Comparison of ENCODE assay signal across 8 cellular contexts in the genomic region with DNA sequence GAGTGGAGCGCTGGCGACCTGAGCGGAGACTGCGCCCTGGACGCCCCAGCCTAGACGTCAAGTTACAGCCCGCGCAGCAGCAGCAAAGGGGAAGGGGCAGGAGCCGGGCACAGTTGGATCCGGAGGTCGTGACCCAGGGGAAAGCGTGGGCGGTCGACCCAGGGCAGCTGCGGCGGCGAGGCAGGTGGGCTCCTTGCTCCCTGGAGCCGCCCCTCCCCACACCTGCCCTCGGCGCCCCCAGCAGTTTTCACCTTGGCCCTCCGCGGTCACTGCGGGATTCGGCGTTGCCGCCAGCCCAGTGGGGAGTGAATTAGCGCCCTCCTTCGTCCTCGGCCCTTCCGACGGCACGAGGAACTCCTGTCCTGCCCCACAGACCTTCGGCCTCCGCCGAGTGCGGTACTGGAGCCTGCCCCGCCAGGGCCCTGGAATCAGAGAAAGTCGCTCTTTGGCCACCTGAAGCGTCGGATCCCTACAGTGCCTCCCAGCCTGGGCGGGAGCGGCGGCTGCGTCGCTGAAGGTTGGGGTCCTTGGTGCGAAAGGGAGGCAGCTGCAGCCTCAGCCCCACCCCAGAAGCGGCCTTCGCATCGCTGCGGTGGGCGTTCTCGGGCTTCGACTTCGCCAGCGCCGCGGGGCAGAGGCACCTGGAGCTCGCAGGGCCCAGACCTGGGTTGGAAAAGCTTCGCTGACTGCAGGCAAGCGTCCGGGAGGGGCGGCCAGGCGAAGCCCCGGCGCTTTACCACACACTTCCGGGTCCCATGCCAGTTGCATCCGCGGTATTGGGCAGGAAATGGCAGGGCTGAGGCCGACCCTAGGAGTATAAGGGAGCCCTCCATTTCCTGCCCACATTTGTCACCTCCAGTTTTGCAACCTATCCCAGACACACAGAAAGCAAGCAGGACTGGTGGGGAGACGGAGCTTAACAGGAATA.
DNase-seq lines count a peak whose midpoint lies in the region; ATAC-seq lines count a peak whose summit lies in the region.

No MANE protein-coding gene starts in this region.

- H3K36me3 ChIP-seq in duodenal mucosa (ENCODE audit: control insufficient read depth in 1 of 2, insufficient read depth in 2 of 2, low read length in 2 of 2): no peaks in the 10 kb centered on the region
- H3K36me3 ChIP-seq in muscle layer of colon (ENCODE audit: insufficient read depth, low read length): no peaks in the 10 kb centered on the region
- H3K36me3 ChIP-seq in subcutaneous abdominal adipose tissue (ENCODE audit: control insufficient read depth in 5 of 5, insufficient read depth in 5 of 5, low read length in 5 of 5): no peaks in the 10 kb centered on the region

- H3K9ac ChIP-seq in duodenal mucosa (ENCODE audit: low read depth in 1 of 2, low read length in 2 of 2) (peak overlapping the region; percentile 30 to 66), muscle layer of colon (ENCODE audit: low read length) (no peak overlapping the region), subcutaneous abdominal adipose tissue (ENCODE audit: low read length in 5 of 5) (peak overlapping the region in 4 of 5 donors; percentile 53 to 75 (median 70))

- H3K27ac ChIP-seq in duodenal mucosa (ENCODE audit: low read depth, low read length): no peak overlapping the region
- H3K27ac ChIP-seq in muscle layer of colon (ENCODE audit: low read depth, low read length): no peak overlapping the region
- H3K27ac ChIP-seq in subcutaneous abdominal adipose tissue (ENCODE audit: low read depth, low read length): no peak overlapping the region

- DNase-seq in ELF-1 (ENCODE audit: low read depth, low spot score): peak; percentile 79
- no peak for DNase-seq in NK-92 treated with Interleukin-12 subunit alpha and Interleukin-12 subunit beta, amount 100 ng/mL, for 24 hours (lab: John Stamatoyannopoulos, UW)
- DNase-seq in SHP77 treated with DMSO at 0.1 percent for 48 hours (lab: John Stamatoyannopoulos, UW): no peak

- peaks cover 15 to 21% of the 10 kb centered on the region in 2 donors for H3K4me1 ChIP-seq in duodenal mucosa (ENCODE audit: control insufficient read depth in 1 of 2, insufficient read depth in 2 of 2, low read length in 2 of 2)
- peaks cover 15% of the 10 kb centered on the region for H3K4me1 ChIP-seq in muscle layer of colon (ENCODE audit: insufficient read depth, low read length)
- peaks cover 0 to 43% (median 33%) of the 10 kb centered on the region in 5 donors for H3K4me1 ChIP-seq in subcutaneous abdominal adipose tissue (ENCODE audit: control insufficient read depth in 5 of 5, insufficient read depth in 5 of 5, low read length in 5 of 5)

- H3K4me3 ChIP-seq in duodenal mucosa (ENCODE audit: low read depth in 1 of 2, low read length in 2 of 2) (peak overlapping the region; percentile 72 to 73), muscle layer of colon (ENCODE audit: low read depth in 1 of 2, low read length in 2 of 2) (peak overlapping the region; percentile 41 to 58), subcutaneous abdominal adipose tissue (ENCODE audit: low read depth in 1 of 5, low read length in 5 of 5) (peak overlapping the region; percentile 63 to 81 (median 73))

- peaks cover 22 to 30% of the 10 kb centered on the region in 2 donors for H3K27me3 ChIP-seq in duodenal mucosa (ENCODE audit: control insufficient read depth in 1 of 2, insufficient read depth in 2 of 2, low read length in 2 of 2)
- H3K27me3 ChIP-seq in muscle layer of colon (ENCODE audit: control insufficient read depth in 1 of 2, insufficient read depth in 2 of 2, low read length in 2 of 2): peaks cover 6 to 59% of the 10 kb centered on the region in 2 donors
- H3K27me3 ChIP-seq in subcutaneous abdominal adipose tissue (ENCODE audit: control insufficient read depth in 5 of 5, insufficient read depth in 4 of 5, low read length in 5 of 5): peaks cover 10 to 51% (median 21%) of the 10 kb centered on the region in 5 donors

- H3K9me3 ChIP-seq in duodenal mucosa (ENCODE audit: control insufficient read depth in 1 of 2, low read length in 2 of 2) (no peaks in the 10 kb centered on the region), muscle layer of colon (ENCODE audit: low read length) (no peaks in the 10 kb centered on the region), subcutaneous abdominal adipose tissue (ENCODE audit: control insufficient read depth in 5 of 5, low read length in 5 of 5) (no peaks in the 10 kb centered on the region)

- peak; percentile 56 for ATAC-seq in HG02798 (IDR thresholded peaks at IDR 0.05; ENCODE audit: poor library complexity, unreplicated experiment)
- peak; percentile 78 to 84 for ATAC-seq in activated CD4-positive, CD25-positive, alpha-beta regulatory T cell treated with anti-CD3 and anti-CD28 coated beads, Interleukin-2, amount 50 U/mL, for 24 hours
